Comparison of ENCODE assay signal across 18 cellular contexts in the genomic region with DNA sequence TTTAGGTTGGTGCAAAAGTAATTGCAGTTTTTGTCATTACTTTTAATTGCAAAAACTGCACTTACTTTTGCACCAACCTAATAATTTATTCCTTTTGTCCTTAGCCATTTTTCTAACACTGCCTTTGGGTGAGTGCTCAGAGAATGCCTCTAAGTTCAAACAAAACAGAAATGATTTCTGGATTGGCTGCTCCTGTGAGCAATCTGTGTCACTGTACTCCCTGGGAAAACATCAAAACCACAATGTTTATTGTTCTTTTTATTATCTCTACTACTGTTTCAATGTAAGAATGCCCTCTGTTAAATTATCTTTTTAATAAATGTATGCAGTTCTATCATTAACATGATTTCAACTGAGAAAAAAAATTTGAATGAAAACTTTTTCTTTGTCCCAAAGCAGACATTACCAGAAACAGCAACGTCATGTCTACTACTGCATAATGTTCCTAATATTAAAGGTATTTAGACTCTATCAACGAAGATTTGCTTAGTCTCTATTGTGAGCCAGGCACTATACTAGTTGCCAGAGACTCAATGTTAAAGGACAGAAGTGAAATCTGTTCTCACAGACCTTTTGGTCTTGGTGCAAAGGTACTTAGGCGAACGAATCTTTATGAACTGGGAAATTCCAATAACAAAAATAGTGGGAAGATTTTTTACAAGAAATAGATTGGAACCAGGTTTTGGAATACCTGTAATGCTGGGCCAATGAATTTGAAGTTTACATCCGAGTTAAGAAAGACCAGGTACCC. TPM values are rescaled to one million over a fixed set of nuclear protein-coding genes. Genes with fewer than 3 reads are reported as not detected.
DNase-seq lines count a peak whose midpoint lies in the region; FAIRE-seq and TF ChIP-seq lines count a peak whose summit lies in the region.
"Had no signal": no experiment of that assay in that cellular context is flagged by ENCODE, and none has a peak within 500 bp of the region (broad histone marks: within the 10 kb centered on the region; RNA-seq: fewer than 3 reads in every experiment).

No MANE protein-coding gene starts in this region.

- TF ChIP-seq CTCF in fibroblast of pulmonary artery (IDR thresholded peaks at IDR 0.05; ENCODE audit: low read length, missing control alignments) = no peak
- no peak for TF ChIP-seq CTCF in thyroid gland (IDR thresholded peaks at IDR 0.05)
- TF ChIP-seq CTCF in adrenal gland (IDR thresholded peaks at IDR 0.05) = no peak

- DNase-seq in GM12891 (ENCODE audit: insufficient read length, low spot score) (no peak), RCC 7860 (ENCODE audit: low spot score) (no peak), fibroblast of pulmonary artery (ENCODE audit: low read depth) (peak; percentile 53), renal cortical epithelial cell (ENCODE audit: low read depth) (peak; percentile 54), thyroid gland (no peak), adrenal gland (no peak), DMS79 treated with DMSO at 0.1 percent for 48 hours (lab: John Stamatoyannopoulos, UW) (no peak), nucleus accumbens (lab: John Stamatoyannopoulos, UW) (no peak)
- DNase-seq: activated CD4-positive, alpha-beta T cell treated with anti-CD3 and anti-CD28 coated beads, Interleukin-2, amount 10 ng/mL, durations not matched to agents 7 days and 5 days; central memory CD4-positive, alpha-beta T cell; effector memory CD8-positive, alpha-beta T cell; mammary epithelial cell; NCI-H1930; NCI-H524; stimulated activated CD4-positive, alpha-beta T cell treated with anti-CD3 and anti-CD28 coated beads, Interleukin-4, amount 100 ng/mL, for 4 hours; testis had no signal

- H3K27me3 ChIP-seq in thyroid gland (no peaks in the 10 kb centered on the region), adrenal gland (no peaks in the 10 kb centered on the region)
- H3K27me3 ChIP-seq: testis had no signal

- FAIRE-seq in GM12891 (lab: Jason Lieb, UNC) = peak; percentile 23
- peak; percentile 48 for FAIRE-seq in RCC 7860 (lab: Jason Lieb, UNC)
- FAIRE-seq: frontal cortex, TTC549 had no signal

- H3K9me3 ChIP-seq in thyroid gland = no peaks in the 10 kb centered on the region
- no peaks in the 10 kb centered on the region for H3K9me3 ChIP-seq in adrenal gland (replicated peaks in 1 of 3)
- H3K9me3 ChIP-seq: testis had no signal

- intact Hi-C loops in thyroid gland (cut with DNase I) (no loop called here), adrenal gland (cut with DNase I) (no loop called here)

- peaks cover 22% of the 10 kb centered on the region in 2 donors for H3K4me1 ChIP-seq in thyroid gland
- no peaks in the 10 kb centered on the region for H3K4me1 ChIP-seq in adrenal gland (replicated peaks in 1 of 2)

- no peak overlapping the region for H3K4me3 ChIP-seq in fibroblast of pulmonary artery (replicated peaks; ENCODE audit: low read depth, low read length)
- no peak overlapping the region for H3K4me3 ChIP-seq in thyroid gland (replicated peaks in 1 of 3)
- H3K4me3 ChIP-seq in adrenal gland = no peak overlapping the region
- H3K4me3 ChIP-seq: testis had no signal

- TF ChIP-seq POLR2A in GM12891 (IDR thresholded peaks at IDR 0.05; ENCODE audit: low read depth, low read length) = no peak
- TF ChIP-seq POLR2A in thyroid gland (IDR thresholded peaks at IDR 0.05) = no peak
- no peak for TF ChIP-seq POLR2A in adrenal gland (IDR thresholded peaks at IDR 0.05)

- 91 to 93% methylated on average over 5 of the region's 5 CpGs for WGBS in thyroid gland, 2 donors
- WGBS in adrenal gland, 4 donors = 90 to 93% (median 92%) methylated on average over 5 of the region's 5 CpGs

- H3K27ac ChIP-seq in thyroid gland = no peak overlapping the region
- no peak overlapping the region for H3K27ac ChIP-seq in adrenal gland
- H3K27ac ChIP-seq: testis had no signal

- no peaks in the 10 kb centered on the region for H3K36me3 ChIP-seq in thyroid gland
- H3K36me3 ChIP-seq in adrenal gland (replicated peaks in 1 of 2) = no peaks in the 10 kb centered on the region

TF ChIP-seq in GM12891, 5 proteins besides CTCF, POLR2A, EP300 and RAD21:
- TF ChIP-seq PAX5 (IDR thresholded peaks at IDR 0.05; ENCODE audit: insufficient read depth, low read length, severe bottlenecking) = no peak
- no peak for TF ChIP-seq SPI1 (IDR thresholded peaks at IDR 0.05; ENCODE audit: low read depth, low read length)
- TF ChIP-seq POU2F2 (IDR thresholded peaks at IDR 0.05; ENCODE audit: low read depth, low read length) = no peak

RNA-seq across cellular contexts. Expression of gene SLC41A2, which starts 6.2 kb away (rescaled TPM):
- polyA plus RNA-seq in GM12891 (2012; ENCODE audit: low read depth, missing spikeins) = 9.2 TPM
- total RNA-seq in renal cortical epithelial cell (99.2 and 152 TPM in 2 replicates), thyroid gland (100 to 1,000 TPM in 1 of 4 donors, 10 to 100 TPM in 3; 75.1 to 142 (median 93.1) TPM), adrenal gland (10 to 100 TPM; 23.1 to 54.7 (median 37.3) TPM)
- polyA plus RNA-seq in adrenal gland = 10 to 100 TPM in 1 of 3 donors, 1 to 10 TPM in 2; 3.0 to 33.9 (median 6.4) TPM

RNA-seq across cellular contexts. Expression of gene NOPCHAP1, which starts 34.2 kb away (rescaled TPM):
- 39.9 TPM for polyA plus RNA-seq in GM12891 (2012; ENCODE audit: low read depth, missing spikeins)
- total RNA-seq in renal cortical epithelial cell (4.5 and 13.5 TPM in 2 replicates), thyroid gland (10 to 100 TPM in 2 of 4 donors, 1 to 10 TPM in 2; 6.2 to 13.9 (median 10.6) TPM), adrenal gland (10 to 100 TPM in 4 of 8 donors, 1 to 10 TPM in 4; 1.4 to 12.2 (median 7.2) TPM)
- 10 to 100 TPM in 1 of 3 donors, 1 to 10 TPM in 2; 6.3 to 10.7 (median 9.7) TPM for polyA plus RNA-seq in adrenal gland

Comparison
In these comparisons a context has a peak if more than half of its experiments do, and no peak if none do; other contexts are left out.
1. DNase-seq: peak in fibroblast of pulmonary artery (single experiment) and renal cortical epithelial cell (single experiment); none in GM12891 (single experiment), RCC 7860 (single experiment), thyroid gland (0 of 2), adrenal gland (0 of 7), DMS79 treated with DMSO at 0.1 percent for 48 hours (single experiment) and nucleus accumbens (0 of 56).